17 cellular contexts compared by ENCODE assay signal in genomic region chr1:245332085-245332484, GRCh38.
"Had no signal": no experiment of that assay in that cellular context is flagged by ENCODE, and none has a peak within 500 bp of the region (broad histone marks: within the 10 kb centered on the region; RNA-seq: fewer than 3 reads in every experiment).

No MANE protein-coding gene starts in this region.

- DNase-seq: activated CD4-positive, alpha-beta T cell treated with anti-CD3 and anti-CD28 coated beads for 4 hours; activated gamma-delta T cell treated with Interleukin-2 at 50 U/mL for 16 hours; cortex of kidney; endodermal cell; esophagus squamous epithelium; gastrocnemius medialis; hippocampal formation; left ventricle myocardium superior; midbrain; natural killer cell; T-helper 1 cell; testis; trophoblast cell had no signal

- H3K4me3 ChIP-seq: esophagus squamous epithelium, gastrocnemius medialis, right atrium auricular region, SK-N-MC, testis, vagina had no signal

- H3K9me3 Mint-ChIP-seq: endodermal cell, natural killer cell had no signal

- H3K4me3 Mint-ChIP-seq: endodermal cell, natural killer cell had no signal

- H3K36me3 ChIP-seq: esophagus squamous epithelium, gastrocnemius medialis, right atrium auricular region, vagina had no signal

- H3K4me1 ChIP-seq: gastrocnemius medialis, right atrium auricular region, testis, vagina had no signal

- H3K36me3 Mint-ChIP-seq: natural killer cell had no signal

- H3K27me3 ChIP-seq: esophagus squamous epithelium, gastrocnemius medialis, right atrium auricular region, testis, vagina had no signal

- H3K27ac Mint-ChIP-seq: endodermal cell, progenitor cell of endocrine pancreas had no signal

- H3K9me3 ChIP-seq: esophagus squamous epithelium, gastrocnemius medialis, right atrium auricular region, testis, vagina had no signal

- H3K27ac ChIP-seq: esophagus squamous epithelium, gastrocnemius medialis, right atrium auricular region, SK-N-MC, testis, vagina had no signal

- ATAC-seq: gastrocnemius medialis, left ventricle myocardium superior had no signal
